17 cellular contexts compared by ENCODE assay signal in genomic region chr11:8631395-8632110, GRCh38. TPM values are rescaled to one million over a fixed set of nuclear protein-coding genes. Genes with fewer than 3 reads are reported as not detected.
DNase-seq lines count a peak whose midpoint lies in the region; ATAC-seq, FAIRE-seq and TF ChIP-seq lines count a peak whose summit lies in the region.
"Had no signal": no experiment of that assay in that cellular context is flagged by ENCODE, and none has a peak within 500 bp of the region (broad histone marks: within the 10 kb centered on the region; RNA-seq: fewer than 3 reads in every experiment).

No MANE protein-coding gene starts in this region.

- DNase-seq in AG04449 (ENCODE audit: low read depth, low spot score) (peak; percentile 67), HTR-8/SVneo (ENCODE audit: insufficient read length, low spot score) (peak; percentile 11), astrocyte (ENCODE audit: low read depth) (peak; percentile 79), hepatic stellate cell (ENCODE audit: low spot score) (peak; percentile 25), hippocampal formation (lab: John Stamatoyannopoulos, UW) (no peak), NOMO-1 treated with DMSO at 0.1 percent for 48 hours (lab: John Stamatoyannopoulos, UW; ENCODE audit: unreplicated experiment) (no peak)
- DNase-seq in activated CD4-positive, CD25-positive, alpha-beta regulatory T cell (lab: John Stamatoyannopoulos, UW): no peak
- no peak for DNase-seq in natural killer cell treated with Interleukin-12 subunit alpha and Interleukin-12 subunit beta and Interleukin-15 and Interleukin-18, amount 100 ng/mL, for 72 hours (ENCODE audit: low spot score)
- DNase-seq: activated CD4-positive, alpha-beta T cell treated with anti-CD3 and anti-CD28 coated beads for 36 hours; BE2C; left ventricle myocardium inferior; MV-4-11; NCI-H510A treated with DMSO at 0.1 percent for 48 hours had no signal

- H3K9me3 Mint-ChIP-seq in astrocyte (ENCODE audit: unreplicated experiment): peaks cover 4% of the 10 kb centered on the region
- H3K9me3 Mint-ChIP-seq in natural killer cell treated with Interleukin-12 subunit alpha and Interleukin-12 subunit beta and Interleukin-15 and Interleukin-18, amount 100 ng/mL, for 72 hours: no peaks in the 10 kb centered on the region

- no peaks in the 10 kb centered on the region for H3K27me3 ChIP-seq in astrocyte (ENCODE audit: insufficient read depth, low read length)
- H3K27me3 ChIP-seq: BE2C, ovary had no signal

- no peaks in the 10 kb centered on the region for H4K20me1 ChIP-seq in astrocyte (ENCODE audit: insufficient read depth, low read length)

- no peak overlapping the region for H3K4me3 Mint-ChIP-seq in astrocyte (ENCODE audit: unreplicated experiment)
- H3K4me3 Mint-ChIP-seq in natural killer cell treated with Interleukin-12 subunit alpha and Interleukin-12 subunit beta and Interleukin-15 and Interleukin-18, amount 100 ng/mL, for 72 hours: no peak overlapping the region
- H3K4me3 Mint-ChIP-seq: activated CD4-positive, alpha-beta T cell treated with anti-CD3 and anti-CD28 coated beads for 36 hours; stimulated activated effector memory CD8-positive, alpha-beta T cell treated with anti-CD3 and anti-CD28 coated beads, Interleukin-12 subunit alpha, Interleukin-12 subunit beta, amount 100 ng/mL, for 72 hours had no signal

- no peaks in the 10 kb centered on the region for H3K9me3 ChIP-seq in astrocyte (ENCODE audit: insufficient read depth, low read depth, low read length)
- H3K9me3 ChIP-seq: BE2C, ovary had no signal

- ATAC-seq in natural killer cell treated with Interleukin-12 subunit alpha and Interleukin-12 subunit beta and Interleukin-15 and Interleukin-18, amount 100 ng/mL, for 72 hours: no peak
- ATAC-seq: activated CD4-positive, alpha-beta T cell treated with anti-CD3 and anti-CD28 coated beads for 36 hours; stimulated activated effector memory CD8-positive, alpha-beta T cell treated with anti-CD3 and anti-CD28 coated beads, Interleukin-12 subunit alpha, Interleukin-12 subunit beta, amount 100 ng/mL, for 72 hours had no signal

- CTCF ChIA-PET in AG04449 (lab: Yijun Ruan, JAX): no interaction called here

- H2AFZ ChIP-seq in astrocyte (ENCODE audit: low read depth, low read length): no peak overlapping the region

- peaks cover 17% of the 10 kb centered on the region for H3K36me3 Mint-ChIP-seq in astrocyte (ENCODE audit: low read depth, unreplicated experiment)
- peaks cover 8% of the 10 kb centered on the region for H3K36me3 Mint-ChIP-seq in natural killer cell treated with Interleukin-12 subunit alpha and Interleukin-12 subunit beta and Interleukin-15 and Interleukin-18, amount 100 ng/mL, for 72 hours

- FAIRE-seq in HTR-8/SVneo (lab: Jason Lieb, UNC) (no peak), astrocyte (lab: Jason Lieb, UNC) (peak; percentile 71)
- FAIRE-seq: G401.6 had no signal

- H3K27me3 Mint-ChIP-seq in astrocyte (ENCODE audit: low read depth, unreplicated experiment): peaks cover 3% of the 10 kb centered on the region
- no peaks in the 10 kb centered on the region for H3K27me3 Mint-ChIP-seq in natural killer cell treated with Interleukin-12 subunit alpha and Interleukin-12 subunit beta and Interleukin-15 and Interleukin-18, amount 100 ng/mL, for 72 hours
- H3K27me3 Mint-ChIP-seq: activated CD4-positive, alpha-beta T cell treated with anti-CD3 and anti-CD28 coated beads for 36 hours had no signal

- peaks cover 2% of the 10 kb centered on the region for H3K36me3 ChIP-seq in astrocyte (ENCODE audit: insufficient read depth, low read length)
- H3K36me3 ChIP-seq: BE2C, ovary had no signal

- H3K4me2 ChIP-seq in astrocyte (ENCODE audit: low read length): no peak overlapping the region

- TF ChIP-seq CTCF in AG04449 (IDR thresholded peaks at IDR 0.05; ENCODE audit: insufficient read depth, low read length, missing control alignments) (no peak), astrocyte (IDR thresholded peaks at IDR 0.05; ENCODE audit: insufficient read depth, low read depth, low read length) (no peak)

- no peak overlapping the region for H3K27ac ChIP-seq in astrocyte (ENCODE audit: low read depth, low read length)
- H3K27ac ChIP-seq: HL-60, left ventricle myocardium inferior, ovary had no signal

- peaks cover 27% of the 10 kb centered on the region for H3K4me1 Mint-ChIP-seq in astrocyte (ENCODE audit: low read depth, unreplicated experiment)
- no peaks in the 10 kb centered on the region for H3K4me1 Mint-ChIP-seq in natural killer cell treated with Interleukin-12 subunit alpha and Interleukin-12 subunit beta and Interleukin-15 and Interleukin-18, amount 100 ng/mL, for 72 hours (ENCODE audit: low read depth in 2 of 2)
- H3K4me1 Mint-ChIP-seq: activated CD4-positive, alpha-beta T cell treated with anti-CD3 and anti-CD28 coated beads for 36 hours; stimulated activated effector memory CD8-positive, alpha-beta T cell treated with anti-CD3 and anti-CD28 coated beads, Interleukin-12 subunit alpha, Interleukin-12 subunit beta, amount 100 ng/mL, for 72 hours had no signal

- peaks cover 6% of the 10 kb centered on the region for H3K4me1 ChIP-seq in astrocyte (ENCODE audit: insufficient read depth, low read length)
- H3K4me1 ChIP-seq: BE2C, left ventricle myocardium inferior had no signal

- POLR2A ChIA-PET in AG04449 (lab: Yijun Ruan, JAX): interaction anchor here (0.7 kb wide), 2 partner anchors 20 to 52 kb away, joined by 3 to 4 read pairs; no protein-coding TSS in a partner anchor

- H3K9ac ChIP-seq in astrocyte (ENCODE audit: low read length): no peak overlapping the region

- H3K79me2 ChIP-seq in astrocyte (ENCODE audit: insufficient read depth, low read length): no peaks in the 10 kb centered on the region

- H3K27ac Mint-ChIP-seq in astrocyte (ENCODE audit: unreplicated experiment): no peak overlapping the region
- no peak overlapping the region for H3K27ac Mint-ChIP-seq in natural killer cell treated with Interleukin-12 subunit alpha and Interleukin-12 subunit beta and Interleukin-15 and Interleukin-18, amount 100 ng/mL, for 72 hours
- H3K27ac Mint-ChIP-seq: activated CD4-positive, alpha-beta T cell treated with anti-CD3 and anti-CD28 coated beads for 36 hours; stimulated activated effector memory CD8-positive, alpha-beta T cell treated with anti-CD3 and anti-CD28 coated beads, Interleukin-12 subunit alpha, Interleukin-12 subunit beta, amount 100 ng/mL, for 72 hours had no signal

- H3K4me3 ChIP-seq in AG04449 (ENCODE audit: low read depth, low read length) (no peak overlapping the region), astrocyte (ENCODE audit: insufficient read depth, low read depth, low read length) (no peak overlapping the region)
- H3K4me3 ChIP-seq: left ventricle myocardium inferior, ovary had no signal

RNA-seq across cellular contexts. Expression of gene STK33, which starts 37.5 kb away (rescaled TPM):
- 7.5 and 8.1 TPM in 2 replicates for total RNA-seq in astrocyte
- 1 to 10 TPM in 1 of 2 donors, under 1 TPM in 1; 0.74 to 1.5 TPM for total RNA-seq in natural killer cell treated with Interleukin-12 subunit alpha and Interleukin-12 subunit beta and Interleukin-15 and Interleukin-18, amount 100 ng/mL, for 72 hours

RNA-seq across cellular contexts. Expression of gene TRIM66, which starts 50.9 kb away (rescaled TPM):
- 7.3 and 8.8 TPM in 2 replicates for total RNA-seq in astrocyte
- total RNA-seq in natural killer cell treated with Interleukin-12 subunit alpha and Interleukin-12 subunit beta and Interleukin-15 and Interleukin-18, amount 100 ng/mL, for 72 hours: 10 to 100 TPM; 12.5 to 27.7 TPM

RNA-seq across cellular contexts. Expression of gene RPL27A, which starts 51.0 kb away (rescaled TPM):
- 573 and 682 TPM in 2 replicates for total RNA-seq in astrocyte
- 100 to 1,000 TPM; 504 to 846 TPM for total RNA-seq in natural killer cell treated with Interleukin-12 subunit alpha and Interleukin-12 subunit beta and Interleukin-15 and Interleukin-18, amount 100 ng/mL, for 72 hours

Comparison
In these comparisons a context has a peak if more than half of its experiments do, and no peak if none do; other contexts are left out.
1. DNase-seq: peak in AG04449 (single experiment), HTR-8/SVneo (single experiment), astrocyte (single experiment) and hepatic stellate cell (single experiment); none in activated CD4-positive, CD25-positive, alpha-beta regulatory T cell (0 of 4), natural killer cell treated with Interleukin-12 subunit alpha and Interleukin-12 subunit beta and Interleukin-15 and Interleukin-18, amount 100 ng/mL, for 72 hours (single experiment), hippocampal formation (0 of 2) and NOMO-1 treated with DMSO at 0.1 percent for 48 hours (single experiment).